Comparison of ENCODE assay signal across 10 cellular contexts in the genomic region with DNA sequence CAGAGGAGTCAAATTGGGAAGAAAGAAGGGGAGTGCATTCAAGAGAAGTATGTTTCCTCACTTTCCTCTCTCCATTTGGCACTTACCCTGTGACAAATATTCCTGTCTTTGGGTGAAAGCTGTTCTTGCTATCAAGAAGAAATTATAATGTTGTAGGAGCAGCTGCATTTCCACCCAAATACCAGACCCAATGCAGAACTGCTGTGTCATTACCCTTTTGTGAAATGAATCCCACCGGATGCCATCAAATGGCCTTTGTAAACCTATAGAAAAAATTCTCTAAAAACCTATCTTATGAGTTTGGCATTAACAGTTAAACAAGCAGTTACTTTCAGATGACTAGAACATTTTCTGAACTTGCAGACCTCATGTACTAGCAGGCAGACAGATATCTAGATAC. TPM values are rescaled to one million over a fixed set of nuclear protein-coding genes. Genes with fewer than 3 reads are reported as not detected.
"Had no signal": no experiment of that assay in that cellular context is flagged by ENCODE, and none has a peak within 500 bp of the region (broad histone marks: within the 10 kb centered on the region; RNA-seq: fewer than 3 reads in every experiment).

No MANE protein-coding gene starts in this region.

- ATAC-seq: HCT116, HepG2 had no signal

- H3K9me3 Mint-ChIP-seq: HFFc6, IgD-negative memory B cell had no signal

- H3K36me3 ChIP-seq: HAP-1 had no signal

- FAIRE-seq: HepG2 had no signal

- H3K4me3 ChIP-seq: GM23248, HAP-1 had no signal

- H3K27ac Mint-ChIP-seq: HFFc6, IgD-negative memory B cell had no signal

- H3K4me1 Mint-ChIP-seq: IgD-negative memory B cell had no signal

- H3K9me3 ChIP-seq: HAP-1 had no signal

- DNase-seq: GM23248, GOT3, H7, HFFc6, KG1 had no signal

- H3K4me3 Mint-ChIP-seq: HFFc6, IgD-negative memory B cell had no signal

- H3K9ac ChIP-seq: GM23248 had no signal

- H2AFZ ChIP-seq: GM23248 had no signal

- H3K27ac ChIP-seq: GM23248, HL-60 had no signal

- H3K27me3 Mint-ChIP-seq: IgD-negative memory B cell had no signal

RNA-seq across cellular contexts. Expression of a gene that starts 16.7 kb away (rescaled TPM):
- total RNA-seq: H7, HFFc6 had no signal
- polyA plus RNA-seq: IgD-negative memory B cell had no signal
